29 cellular contexts compared by ENCODE assay signal in genomic region chr4:147834480-147834879, GRCh38.
A peak's percentile ranks its signal among the peaks of the same experiment; 100 is the strongest.
DNase-seq lines count a peak whose midpoint lies in the region; ATAC-seq and TF ChIP-seq lines count a peak whose summit lies in the region.
"Had no signal": no experiment of that assay in that cellular context is flagged by ENCODE, and none has a peak within 500 bp of the region (broad histone marks: within the 10 kb centered on the region; RNA-seq: fewer than 3 reads in every experiment).

No MANE protein-coding gene starts in this region.

- no peak overlapping the region for H3K23ac ChIP-seq in trophoblast cell (ENCODE audit: low read length)

- no peak overlapping the region for H4K8ac ChIP-seq in trophoblast cell (ENCODE audit: low read depth, low read length)

- no peaks in the 10 kb centered on the region for H3K9me3 ChIP-seq in WERI-Rb-1 (ENCODE audit: severe bottlenecking)
- no peaks in the 10 kb centered on the region for H3K9me3 ChIP-seq in trophoblast cell (ENCODE audit: insufficient read depth, low read depth, low read length)
- no peaks in the 10 kb centered on the region for H3K9me3 ChIP-seq in transverse colon
- H3K9me3 ChIP-seq: body of pancreas had no signal

- H3K4me3 ChIP-seq in WERI-Rb-1 (ENCODE audit: low read depth, low read length) (no peak overlapping the region), trophoblast cell (ENCODE audit: low read depth, low read length) (no peak overlapping the region), transverse colon (no peak overlapping the region)
- H3K4me3 ChIP-seq: body of pancreas, GM12878, K562 had no signal

- no peak overlapping the region for H2BK12ac ChIP-seq in trophoblast cell (ENCODE audit: low read length)

- H3K4ac ChIP-seq in trophoblast cell (ENCODE audit: low read depth, low read length), result peak overlapping the region; percentile 53

- H3K36me3 ChIP-seq in WERI-Rb-1, result peaks cover under 1% of the 10 kb centered on the region; the same call in 1 of the 2 replicates
- H3K36me3 ChIP-seq in trophoblast cell (ENCODE audit: control insufficient read depth in 1 of 2, insufficient read depth in 2 of 2, low read length in 2 of 2), result peaks cover 0 to 3% of the 10 kb centered on the region in 2 experiments
- no peaks in the 10 kb centered on the region for H3K36me3 ChIP-seq in transverse colon

- H3K4me2 ChIP-seq in trophoblast cell (ENCODE audit: low read length), result no peak overlapping the region

- H4K12ac ChIP-seq in trophoblast cell (ENCODE audit: low read depth, low read length), result no peak overlapping the region

- H3K9ac ChIP-seq in trophoblast cell (ENCODE audit: low read length), result no peak overlapping the region
- H3K9ac ChIP-seq: parathyroid adenoma had no signal

- peaks cover 84% of the 10 kb centered on the region for H3K36me3 Mint-ChIP-seq in dendritic cell treated with granulocyte-macrophage colony-stimulating factor and Interleukin-4, amounts not matched to agents 40 ng/mL and 50 ng/mL, for 4 days (ENCODE audit: low read depth)
- no peaks in the 10 kb centered on the region for H3K36me3 Mint-ChIP-seq in activated CD4-positive, alpha-beta T cell treated with anti-CD3 and anti-CD28 coated beads for 36 hours (ENCODE audit: low read depth)

- H2BK5ac ChIP-seq in trophoblast cell (ENCODE audit: low read depth, low read length, poor library complexity), result no peak overlapping the region

- no peak overlapping the region for H3K18ac ChIP-seq in trophoblast cell (ENCODE audit: low read length)

- no peak overlapping the region for H2BK120ac ChIP-seq in trophoblast cell (ENCODE audit: insufficient read depth, low read length, poor library complexity)

- no peak overlapping the region for H3K14ac ChIP-seq in trophoblast cell (ENCODE audit: low read length)

- DNase-seq in WERI-Rb-1 (no peak), trophoblast cell (no peak), transverse colon (no peak), ACHN (no peak)
- no peak for DNase-seq in activated CD4-positive, alpha-beta T cell treated with anti-CD3 and anti-CD28 coated beads for 36 hours
- DNase-seq: activated CD4-positive, alpha-beta T cell treated with anti-CD3 and anti-CD28 coated beads, Interleukin-2, amount 10 ng/mL, durations not matched to agents 7 days and 5 days; activated gamma-delta T cell treated with Interleukin-2 at 50 U/mL for 16 hours; activated naive CD8-positive, alpha-beta T cell treated with anti-CD3 and anti-CD28 coated beads, Interleukin-2, amount 50 U/mL, for 24 hours; activated T-cell treated with anti-CD3 and anti-CD28 coated beads, Interleukin-2, amount 50 U/mL, for 24 hours; body of pancreas; effector CD4-positive, alpha-beta T cell; head of caudate nucleus; kidney; NCI-H1105; NCI-H187 treated with DMSO at 0.1 percent for 48 hours; NCI-H524 treated with DMSO at 0.1 percent for 48 hours; nephron progenitor cell; SHP77; T-helper 9 cell had no signal

- no peaks in the 10 kb centered on the region for H3K27me3 ChIP-seq in WERI-Rb-1 (ENCODE audit: insufficient read depth, low read depth, severe bottlenecking)
- H3K27me3 ChIP-seq in trophoblast cell (ENCODE audit: insufficient read depth, low read length), result no peaks in the 10 kb centered on the region
- no peaks in the 10 kb centered on the region for H3K27me3 ChIP-seq in transverse colon
- H3K27me3 ChIP-seq: body of pancreas had no signal

- no peak overlapping the region for H2AK5ac ChIP-seq in trophoblast cell (ENCODE audit: low read length)

- no peak for ATAC-seq in activated CD4-positive, alpha-beta T cell treated with anti-CD3 and anti-CD28 coated beads for 36 hours
- ATAC-seq in HG02973 (IDR thresholded peaks at IDR 0.05; ENCODE audit: unreplicated experiment), result no peak
- ATAC-seq: activated naive CD8-positive, alpha-beta T cell treated with anti-CD3 and anti-CD28 coated beads, Interleukin-2, amount 50 U/mL, for 24 hours; body of pancreas; GM12878; K562; sciatic nerve had no signal

- peaks cover 6% of the 10 kb centered on the region for H3K79me1 ChIP-seq in trophoblast cell (ENCODE audit: low read length)

- H2AFZ ChIP-seq in trophoblast cell (ENCODE audit: insufficient read depth, low read length, poor library complexity), result no peak overlapping the region
- H2AFZ ChIP-seq: parathyroid adenoma had no signal

- intact Hi-C loops in dendritic cell treated with granulocyte-macrophage colony-stimulating factor and Interleukin-4, amounts not matched to agents 40 ng/mL and 50 ng/mL, for 4 days (cut with micrococcal nuclease), result no loop called here
- intact Hi-C loops in transverse colon (cut with DNase I; ENCODE audit: low total_unique reads), result no loop called here
- intact Hi-C loops in activated CD4-positive, alpha-beta T cell treated with anti-CD3 and anti-CD28 coated beads for 36 hours (cut with DNase I, micrococcal nuclease), result no loop called here

- no peak for TF ChIP-seq CTCF in WERI-Rb-1 (IDR thresholded peaks at IDR 0.05; ENCODE audit: low read depth, low read length)
- TF ChIP-seq CTCF in transverse colon (IDR thresholded peaks at IDR 0.05), result no peak

- no peaks in the 10 kb centered on the region for H3K9me3 Mint-ChIP-seq in dendritic cell treated with granulocyte-macrophage colony-stimulating factor and Interleukin-4, amounts not matched to agents 40 ng/mL and 50 ng/mL, for 4 days
- H3K9me3 Mint-ChIP-seq in activated CD4-positive, alpha-beta T cell treated with anti-CD3 and anti-CD28 coated beads for 36 hours (ENCODE audit: low read depth), result no peaks in the 10 kb centered on the region
- H3K9me3 Mint-ChIP-seq: activated CD4-positive, alpha-beta T cell treated with anti-CD3 and anti-CD28 coated beads, Interleukin-2, amount 10 ng/mL, durations not matched to agents 7 days and 5 days; activated naive CD8-positive, alpha-beta T cell treated with anti-CD3 and anti-CD28 coated beads, Interleukin-2, amount 50 U/mL, for 24 hours; activated T-cell treated with anti-CD3 and anti-CD28 coated beads, Interleukin-2, amount 50 U/mL, for 24 hours; nephron progenitor cell; stimulated activated naive CD8-positive, alpha-beta T cell treated with anti-CD3 and anti-CD28 coated beads, Interleukin-15, Interleukin-2, amounts not matched to agents 100 ng/mL and 50 ng/mL, for 24 hours had no signal

- POLR2A ChIA-PET in activated CD4-positive, alpha-beta T cell treated with anti-CD3 and anti-CD28 coated beads for 36 hours (lab: Charles Lee), result no interaction called here

- H3K27ac ChIP-seq in WERI-Rb-1 (peak overlapping the region; percentile 77), trophoblast cell (ENCODE audit: low read depth, low read length) (no peak overlapping the region), transverse colon (peak overlapping the region in 3 of 4 donors; percentile 51 to 72 (median 67))
- H3K27ac ChIP-seq: body of pancreas, epithelial cell of prostate, parathyroid adenoma, VCaP had no signal

- in situ Hi-C loops in transverse colon (cut with MboI; ENCODE audit: low pct_ligation_motif_present in 1 of 4, low pct_unique_long_range_greater_than_20kb in 1 of 4, low sequenced_read_pairs in 3 of 4) (no loop called here), ACHN (cut with HindIII; ENCODE audit: low pct_ligation_motif_present, low pct_unique_long_range_greater_than_20kb, low sequenced_read_pairs) (no loop called here)

- H3K4me3 Mint-ChIP-seq in dendritic cell treated with granulocyte-macrophage colony-stimulating factor and Interleukin-4, amounts not matched to agents 40 ng/mL and 50 ng/mL, for 4 days, result no peak overlapping the region
- H3K4me3 Mint-ChIP-seq in activated CD4-positive, alpha-beta T cell treated with anti-CD3 and anti-CD28 coated beads for 36 hours, result no peak overlapping the region
- H3K4me3 Mint-ChIP-seq: activated CD4-positive, alpha-beta T cell treated with anti-CD3 and anti-CD28 coated beads, Interleukin-2, amount 10 ng/mL, durations not matched to agents 7 days and 5 days; activated naive CD8-positive, alpha-beta T cell treated with anti-CD3 and anti-CD28 coated beads, Interleukin-2, amount 50 U/mL, for 24 hours; activated T-cell treated with anti-CD3 and anti-CD28 coated beads, Interleukin-2, amount 50 U/mL, for 24 hours; nephron progenitor cell; stimulated activated naive CD8-positive, alpha-beta T cell treated with anti-CD3 and anti-CD28 coated beads, Interleukin-15, Interleukin-2, amounts not matched to agents 100 ng/mL and 50 ng/mL, for 24 hours; type B pancreatic cell had no signal

- no CpG with 5 or more reads among the region's 3 CpGs for WGBS in trophoblast cell (ENCODE audit: extremely low coverage, insufficient coverage, insufficient read length)
- 85 to 100% methylated on average over 1 to 3 of the region's 3 CpGs for whole genome bisulfite sequencing in transverse colon (ENCODE audit: low coverage in 1 of 2), 2 donors

- no peak overlapping the region for H4K91ac ChIP-seq in trophoblast cell (ENCODE audit: low read depth, low read length)

- peak overlapping the region; percentile 93 for H3K27ac Mint-ChIP-seq in dendritic cell treated with granulocyte-macrophage colony-stimulating factor and Interleukin-4, amounts not matched to agents 40 ng/mL and 50 ng/mL, for 4 days
- H3K27ac Mint-ChIP-seq in activated CD4-positive, alpha-beta T cell treated with anti-CD3 and anti-CD28 coated beads for 36 hours, result no peak overlapping the region
- H3K27ac Mint-ChIP-seq: activated CD4-positive, alpha-beta T cell treated with anti-CD3 and anti-CD28 coated beads, Interleukin-2, amount 10 ng/mL, durations not matched to agents 7 days and 5 days; activated naive CD8-positive, alpha-beta T cell treated with anti-CD3 and anti-CD28 coated beads, Interleukin-2, amount 50 U/mL, for 24 hours; activated T-cell treated with anti-CD3 and anti-CD28 coated beads, Interleukin-2, amount 50 U/mL, for 24 hours; nephron progenitor cell; stimulated activated naive CD8-positive, alpha-beta T cell treated with anti-CD3 and anti-CD28 coated beads, Interleukin-15, Interleukin-2, amounts not matched to agents 100 ng/mL and 50 ng/mL, for 24 hours; type B pancreatic cell had no signal

- TF ChIP-seq POLR2A in transverse colon (IDR thresholded peaks at IDR 0.05), result no peak

- CTCF ChIA-PET in activated CD4-positive, alpha-beta T cell treated with anti-CD3 and anti-CD28 coated beads for 36 hours (lab: Charles Lee), result interaction anchor here (2.5 kb wide), 1 partner anchor 32 kb away, joined by 11 read pairs; no protein-coding TSS in a partner anchor

- H3K27me3 Mint-ChIP-seq in dendritic cell treated with granulocyte-macrophage colony-stimulating factor and Interleukin-4, amounts not matched to agents 40 ng/mL and 50 ng/mL, for 4 days, result no peaks in the 10 kb centered on the region
- no peaks in the 10 kb centered on the region for H3K27me3 Mint-ChIP-seq in activated CD4-positive, alpha-beta T cell treated with anti-CD3 and anti-CD28 coated beads for 36 hours
- H3K27me3 Mint-ChIP-seq: activated naive CD8-positive, alpha-beta T cell treated with anti-CD3 and anti-CD28 coated beads, Interleukin-2, amount 50 U/mL, for 24 hours; activated T-cell treated with anti-CD3 and anti-CD28 coated beads, Interleukin-2, amount 50 U/mL, for 24 hours; stimulated activated naive CD8-positive, alpha-beta T cell treated with anti-CD3 and anti-CD28 coated beads, Interleukin-15, Interleukin-2, amounts not matched to agents 100 ng/mL and 50 ng/mL, for 24 hours; type B pancreatic cell had no signal

- no peak for TF ChIP-seq EP300 in transverse colon (IDR thresholded peaks at IDR 0.05; ENCODE audit: low read depth)

- H3K4me1 Mint-ChIP-seq in dendritic cell treated with granulocyte-macrophage colony-stimulating factor and Interleukin-4, amounts not matched to agents 40 ng/mL and 50 ng/mL, for 4 days (ENCODE audit: low read depth), result peaks cover 73% of the 10 kb centered on the region
- H3K4me1 Mint-ChIP-seq in activated CD4-positive, alpha-beta T cell treated with anti-CD3 and anti-CD28 coated beads for 36 hours, result peaks cover 18% of the 10 kb centered on the region

- H3K4me1 ChIP-seq in trophoblast cell (ENCODE audit: control insufficient read depth in 1 of 2, insufficient read depth in 2 of 2, low read length in 2 of 2) (peaks cover 9 to 13% of the 10 kb centered on the region in 2 experiments), transverse colon (peaks cover 13 to 34% (median 23%) of the 10 kb centered on the region in 4 donors)

- H3K79me2 ChIP-seq in trophoblast cell (ENCODE audit: control insufficient read depth, insufficient read depth, low read length, poor library complexity), result peaks cover 2% of the 10 kb centered on the region
- H3K79me2 ChIP-seq: parathyroid adenoma had no signal
